ENCODE assay signal across 14 cellular contexts in genomic region chr21:31370893-31371652, GRCh38. TPM values are rescaled to one million over a fixed set of nuclear protein-coding genes. Genes with fewer than 3 reads are reported as not detected.
DNase-seq lines count a peak whose midpoint lies in the region; ATAC-seq and TF ChIP-seq lines count a peak whose summit lies in the region.
"Had no signal": no experiment of that assay in that cellular context is flagged by ENCODE, and none has a peak within 500 bp of the region (broad histone marks: within the 10 kb centered on the region; RNA-seq: fewer than 3 reads in every experiment).

No MANE protein-coding gene starts in this region.

- H3K4me1 ChIP-seq in gastroesophageal sphincter (no peaks in the 10 kb centered on the region), mucosa of descending colon (ENCODE audit: low read depth) (no peaks in the 10 kb centered on the region)
- H3K4me1 ChIP-seq: upper lobe of left lung had no signal

- no peak for TF ChIP-seq POLR2A in gastroesophageal sphincter (IDR thresholded peaks at IDR 0.05)

- no peak for TF ChIP-seq CTCF in AG10803 (conservative IDR thresholded peaks at IDR 0.05; ENCODE audit: low read length)
- TF ChIP-seq CTCF in gastroesophageal sphincter (IDR thresholded peaks at IDR 0.05), result no peak
- TF ChIP-seq CTCF in mucosa of descending colon (IDR thresholded peaks at IDR 0.05), result no peak

- WGBS in gastroesophageal sphincter (ENCODE audit: low coverage in 1 of 2), 2 donors, result 34 to 54% methylated on average over 3 to 6 of the region's 6 CpGs

- ATAC-seq in gastroesophageal sphincter, result peak; percentile 57
- ATAC-seq in mucosa of descending colon, result peak; percentile 13
- no peak for ATAC-seq in GM18868 (IDR thresholded peaks at IDR 0.05; ENCODE audit: unreplicated experiment)
- no peak for ATAC-seq in GM19328 (IDR thresholded peaks at IDR 0.05; ENCODE audit: unreplicated experiment)
- ATAC-seq: GM23338 had no signal

- no peaks in the 10 kb centered on the region for H3K27me3 ChIP-seq in gastroesophageal sphincter
- H3K27me3 ChIP-seq: upper lobe of left lung had no signal

- peak overlapping the region in 1 of 4 donors; percentile 24 for H3K27ac ChIP-seq in gastroesophageal sphincter
- H3K27ac ChIP-seq: upper lobe of left lung, WERI-Rb-1 had no signal

- TF ChIP-seq EP300 in gastroesophageal sphincter (IDR thresholded peaks at IDR 0.05), result no peak

- intact Hi-C loops in mucosa of descending colon (cut with DNase I, micrococcal nuclease), result no loop called here

- DNase-seq in AG10803 (ENCODE audit: low read depth), result peak; percentile 2
- DNase-seq in astrocyte of the hippocampus (ENCODE audit: low read depth, low spot score), result peak; percentile 65
- DNase-seq in mucosa of descending colon, result no peak
- DNase-seq in NCI-H1105 treated with DMSO at 0.1 percent for 48 hours (lab: John Stamatoyannopoulos, UW), result no peak
- no peak for DNase-seq in HK-2 (ENCODE audit: unreplicated experiment)
- DNase-seq: DND-41, NCI-H2107, NCI-H69, upper lobe of left lung, WERI-Rb-1 had no signal

- H3K36me3 ChIP-seq in gastroesophageal sphincter, result no peaks in the 10 kb centered on the region
- no peaks in the 10 kb centered on the region for H3K36me3 ChIP-seq in mucosa of descending colon (ENCODE audit: low read depth)
- H3K36me3 ChIP-seq: upper lobe of left lung, WERI-Rb-1 had no signal

- H3K9me3 ChIP-seq in gastroesophageal sphincter (no peaks in the 10 kb centered on the region), mucosa of descending colon (no peaks in the 10 kb centered on the region)
- H3K9me3 ChIP-seq: upper lobe of left lung had no signal

- H3K4me3 ChIP-seq in AG10803 (ENCODE audit: low read length) (no peak overlapping the region), gastroesophageal sphincter (no peak overlapping the region), mucosa of descending colon (no peak overlapping the region)
- H3K4me3 ChIP-seq: GM23338, upper lobe of left lung had no signal

RNA-seq across cellular contexts. Expression of gene TIAM1, which starts 27.0 kb away (rescaled TPM):
- total RNA-seq in gastroesophageal sphincter, result 10 to 100 TPM in 1 of 4 donors, 1 to 10 TPM in 3; 2.6 to 11.0 (median 6.9) TPM
- 10 to 100 TPM in 2 of 3 donors, 1 to 10 TPM in 1; 6.2 to 11.6 (median 10.4) TPM for total RNA-seq in mucosa of descending colon

Comparison
In these comparisons a context has a peak if more than half of its experiments do, and no peak if none do; other contexts are left out.
1. DNase-seq: peak in AG10803 (single experiment) and astrocyte of the hippocampus (single experiment); none in mucosa of descending colon (0 of 3), NCI-H1105 treated with DMSO at 0.1 percent for 48 hours (single experiment) and HK-2 (single experiment).
2. ATAC-seq: peak in gastroesophageal sphincter (single experiment) and mucosa of descending colon (single experiment); none in GM18868 (single experiment) and GM19328 (single experiment).